Comparison of ENCODE assay signal across 8 cellular contexts in the genomic region with DNA sequence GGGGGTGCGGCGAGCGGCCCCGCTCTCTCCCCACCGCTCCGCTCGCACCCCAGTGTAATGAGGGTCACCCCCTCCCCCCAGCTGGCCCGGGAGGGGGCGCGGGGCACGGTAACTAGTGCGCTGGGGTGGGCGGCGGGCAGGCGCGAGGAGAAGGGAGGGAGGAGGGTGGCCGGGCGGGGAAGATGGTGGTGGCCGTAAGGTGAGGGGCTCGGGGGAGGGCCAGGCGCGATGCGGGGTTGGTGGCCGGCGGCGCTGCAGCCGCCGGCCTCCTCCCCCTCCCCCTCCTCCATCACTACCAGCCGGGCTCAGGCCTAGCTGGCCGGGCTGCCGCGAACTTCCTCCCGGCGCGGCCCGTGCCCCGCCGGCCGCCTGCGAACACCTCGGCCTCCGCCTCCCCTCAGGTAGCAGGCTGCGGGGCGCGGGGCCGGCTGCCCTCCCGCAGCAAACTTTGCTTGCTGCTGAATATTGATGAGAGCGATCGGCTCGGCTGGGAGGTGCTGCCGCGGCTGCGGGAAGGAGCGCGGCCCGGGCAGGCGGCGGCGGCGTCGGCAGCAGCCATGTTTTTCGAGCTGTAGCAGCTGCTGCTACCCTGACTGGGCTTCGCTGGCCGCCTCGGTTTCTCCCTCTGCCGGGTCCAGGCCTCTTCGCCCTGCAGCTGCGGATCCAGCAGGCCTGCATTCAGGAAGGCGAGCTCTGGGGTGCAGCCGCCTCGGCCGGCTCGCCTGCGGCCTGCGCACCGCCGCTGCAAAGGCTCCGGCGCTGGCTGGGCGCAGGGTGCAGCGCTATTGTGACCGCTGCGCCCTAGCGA. TPM values are rescaled to one million over a fixed set of nuclear protein-coding genes. Genes with fewer than 3 reads are reported as not detected.
DNase-seq lines count a peak whose midpoint lies in the region; ATAC-seq and TF ChIP-seq lines count a peak whose summit lies in the region.

No MANE protein-coding gene starts in this region.

- CTCF ChIA-PET in activated CD8-positive, alpha-beta memory T cell treated with anti-CD3 and anti-CD28 coated beads, Interleukin-2, amount 10 ng/mL, durations not matched to agents 7 days and 5 days (lab: Charles Lee) = interaction anchor here (0.6 to 7.7 kb wide), 3 partner anchors 20 to 186 kb away, joined by 3 to 38 read pairs (median 3); no protein-coding TSS in a partner anchor

- H3K36me3 Mint-ChIP-seq in activated CD8-positive, alpha-beta memory T cell treated with anti-CD3 and anti-CD28 coated beads, Interleukin-2, amount 10 ng/mL, durations not matched to agents 7 days and 5 days = peaks cover 34% of the 10 kb centered on the region

- in situ Hi-C loops in GM13977 (cut with MboI; ENCODE audit: low pct_unique_long_range_greater_than_20kb, low sequenced_read_pairs, unreplicated experiment) = no loop called here

- H3K4me1 Mint-ChIP-seq in activated CD8-positive, alpha-beta memory T cell treated with anti-CD3 and anti-CD28 coated beads, Interleukin-2, amount 10 ng/mL, durations not matched to agents 7 days and 5 days = peaks cover 38% of the 10 kb centered on the region

- H3K27me3 Mint-ChIP-seq in activated CD8-positive, alpha-beta memory T cell treated with anti-CD3 and anti-CD28 coated beads, Interleukin-2, amount 10 ng/mL, durations not matched to agents 7 days and 5 days = no peaks in the 10 kb centered on the region

- H3K36me3 ChIP-seq in mucosa of stomach (ENCODE audit: control insufficient read depth, insufficient read depth, low read length) (no peaks in the 10 kb centered on the region), stomach smooth muscle (ENCODE audit: control insufficient read depth in 2 of 2, insufficient read depth in 2 of 2, low read length in 2 of 2) (peaks cover 9% of the 10 kb centered on the region in 2 donors)

- H3K9me3 ChIP-seq in mucosa of stomach (ENCODE audit: control insufficient read depth, low read length) (no peaks in the 10 kb centered on the region), stomach smooth muscle (ENCODE audit: control insufficient read depth in 2 of 2, low read length in 2 of 2) (no peaks in the 10 kb centered on the region)

- peak; percentile 31 for ATAC-seq in activated CD8-positive, alpha-beta memory T cell treated with anti-CD3 and anti-CD28 coated beads, Interleukin-2, amount 10 ng/mL, durations not matched to agents 7 days and 5 days

- DNase-seq in GM13977 (ENCODE audit: low spot score) (peak; percentile 71), HFF-Myc (ENCODE audit: extremely low read depth, low read depth) (no peak), MV-4-11 (lab: John Stamatoyannopoulos, UW) (peak; percentile 26), epithelial cell of prostate (ENCODE audit: low read depth, low spot score) (no peak), NCI-H1694 (lab: John Stamatoyannopoulos, UW) (no peak)
- peak; percentile 62 for DNase-seq in activated CD8-positive, alpha-beta memory T cell treated with anti-CD3 and anti-CD28 coated beads, Interleukin-2, amount 10 ng/mL, durations not matched to agents 7 days and 5 days

- no peaks in the 10 kb centered on the region for H3K27me3 ChIP-seq in mucosa of stomach (ENCODE audit: control insufficient read depth, insufficient read depth, low read length)
- no peaks in the 10 kb centered on the region for H3K27me3 ChIP-seq in stomach smooth muscle (ENCODE audit: control insufficient read depth in 1 of 2, insufficient read depth in 2 of 2, low read length in 2 of 2)

- peak overlapping the region; percentile 88 for H3K4me3 Mint-ChIP-seq in activated CD8-positive, alpha-beta memory T cell treated with anti-CD3 and anti-CD28 coated beads, Interleukin-2, amount 10 ng/mL, durations not matched to agents 7 days and 5 days

- H3K4me1 ChIP-seq in mucosa of stomach (ENCODE audit: control insufficient read depth, insufficient read depth, low read length) (peaks cover 19% of the 10 kb centered on the region), stomach smooth muscle (ENCODE audit: control insufficient read depth, insufficient read depth, low read length) (peaks cover 37% of the 10 kb centered on the region)

- peak overlapping the region; percentile 56 for H3K27ac ChIP-seq in epithelial cell of prostate
- H3K27ac ChIP-seq in stomach smooth muscle (ENCODE audit: low read length) = peak overlapping the region; percentile 64

- H3K27ac Mint-ChIP-seq in activated CD8-positive, alpha-beta memory T cell treated with anti-CD3 and anti-CD28 coated beads, Interleukin-2, amount 10 ng/mL, durations not matched to agents 7 days and 5 days = peak overlapping the region; percentile 89

- peak overlapping the region; percentile 70 for H3K4me3 ChIP-seq in HFF-Myc (replicated peaks; ENCODE audit: low read depth, low read length)
- peak overlapping the region; percentile 28 for H3K4me3 ChIP-seq in mucosa of stomach (ENCODE audit: low read length)
- peak overlapping the region; percentile 12 to 76 for H3K4me3 ChIP-seq in stomach smooth muscle (ENCODE audit: low read length in 2 of 2)

- no peaks in the 10 kb centered on the region for H3K9me3 Mint-ChIP-seq in activated CD8-positive, alpha-beta memory T cell treated with anti-CD3 and anti-CD28 coated beads, Interleukin-2, amount 10 ng/mL, durations not matched to agents 7 days and 5 days (ENCODE audit: low read depth)

- peak overlapping the region; percentile 86 for H3K9ac ChIP-seq in mucosa of stomach (ENCODE audit: low read length)
- H3K9ac ChIP-seq in stomach smooth muscle (ENCODE audit: low read length in 2 of 2) = peak overlapping the region; percentile 55 to 78

- TF ChIP-seq CTCF in GM13977 (IDR thresholded peaks at IDR 0.05; ENCODE audit: extremely low read depth, insufficient read depth, missing control alignments) (no peak), HFF-Myc (IDR thresholded peaks at IDR 0.05; ENCODE audit: low read depth, low read length, missing control alignments) (no peak)

RNA-seq across cellular contexts. Expression of gene NSD1, which starts 0.5 kb away (rescaled TPM):
- 100 to 1,000 TPM in 1 of 2 experiments, 10 to 100 TPM in 1; 94.6 to 114 TPM for total RNA-seq in activated CD8-positive, alpha-beta memory T cell treated with anti-CD3 and anti-CD28 coated beads, Interleukin-2, amount 10 ng/mL, durations not matched to agents 7 days and 5 days

RNA-seq across cellular contexts. Expression of gene FGFR4, which starts 47.3 kb away (rescaled TPM):
- total RNA-seq in activated CD8-positive, alpha-beta memory T cell treated with anti-CD3 and anti-CD28 coated beads, Interleukin-2, amount 10 ng/mL, durations not matched to agents 7 days and 5 days = 1 to 10 TPM in 1 of 2 experiments, under 1 TPM in 1; 0.29 to 1.1 TPM

Comparison
In these comparisons a context has a peak if more than half of its experiments do, and no peak if none do; other contexts are left out.
1. DNase-seq: peak in GM13977 (single experiment), MV-4-11 (single experiment) and activated CD8-positive, alpha-beta memory T cell treated with anti-CD3 and anti-CD28 coated beads, Interleukin-2, amount 10 ng/mL, durations not matched to agents 7 days and 5 days (single experiment); none in HFF-Myc (single experiment), epithelial cell of prostate (single experiment) and NCI-H1694 (single experiment).
2. Peak in every context shown above with its lines, with median percentiles within 50 percentile points of each other: H3K4me3 ChIP-seq.